In the genomic region with DNA sequence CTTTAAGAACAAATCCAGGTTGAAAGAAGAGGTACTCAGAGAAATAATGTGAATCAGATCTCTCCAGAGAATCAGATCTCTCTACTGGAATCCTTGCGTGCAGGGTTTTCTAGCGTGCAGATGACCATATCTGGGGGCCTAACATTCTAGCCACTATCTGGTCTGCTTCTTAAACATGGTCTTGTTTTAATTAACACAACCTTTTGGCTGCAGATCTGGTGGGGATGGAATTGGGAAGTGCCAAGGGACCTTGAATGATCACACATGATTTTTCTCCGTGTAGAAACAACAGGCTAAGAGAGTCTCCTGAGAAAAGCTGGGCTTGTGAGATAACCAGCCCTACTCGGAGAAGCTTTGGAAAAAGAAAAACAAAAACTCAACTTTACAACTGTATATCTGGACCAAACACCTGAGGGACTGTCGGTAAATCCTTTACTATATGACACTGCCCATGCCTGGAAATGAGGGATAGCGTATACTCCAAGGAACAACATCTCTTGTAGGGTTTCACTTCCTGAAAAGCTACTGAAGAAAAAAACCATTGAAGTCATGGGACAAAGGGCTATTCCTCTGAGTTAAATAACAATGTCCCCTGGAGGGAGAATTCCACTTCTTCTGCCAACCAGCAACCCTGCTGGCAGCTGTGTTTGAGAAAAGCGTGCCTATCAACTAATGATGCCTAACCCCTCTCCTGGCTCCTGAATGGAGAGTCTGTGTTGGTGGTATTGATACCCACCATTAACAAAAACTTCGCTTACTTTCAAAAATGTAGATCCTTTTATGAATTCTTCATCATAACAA, we compare ENCODE assay signal across 2 cellular contexts.
TF ChIP-seq lines count a peak whose summit lies in the region.

No MANE protein-coding gene starts in this region.

TF ChIP-seq in GM23338, 12 proteins besides CTCF, POLR2A, EP300 and RAD21:
- TF ChIP-seq, protein P1, sequence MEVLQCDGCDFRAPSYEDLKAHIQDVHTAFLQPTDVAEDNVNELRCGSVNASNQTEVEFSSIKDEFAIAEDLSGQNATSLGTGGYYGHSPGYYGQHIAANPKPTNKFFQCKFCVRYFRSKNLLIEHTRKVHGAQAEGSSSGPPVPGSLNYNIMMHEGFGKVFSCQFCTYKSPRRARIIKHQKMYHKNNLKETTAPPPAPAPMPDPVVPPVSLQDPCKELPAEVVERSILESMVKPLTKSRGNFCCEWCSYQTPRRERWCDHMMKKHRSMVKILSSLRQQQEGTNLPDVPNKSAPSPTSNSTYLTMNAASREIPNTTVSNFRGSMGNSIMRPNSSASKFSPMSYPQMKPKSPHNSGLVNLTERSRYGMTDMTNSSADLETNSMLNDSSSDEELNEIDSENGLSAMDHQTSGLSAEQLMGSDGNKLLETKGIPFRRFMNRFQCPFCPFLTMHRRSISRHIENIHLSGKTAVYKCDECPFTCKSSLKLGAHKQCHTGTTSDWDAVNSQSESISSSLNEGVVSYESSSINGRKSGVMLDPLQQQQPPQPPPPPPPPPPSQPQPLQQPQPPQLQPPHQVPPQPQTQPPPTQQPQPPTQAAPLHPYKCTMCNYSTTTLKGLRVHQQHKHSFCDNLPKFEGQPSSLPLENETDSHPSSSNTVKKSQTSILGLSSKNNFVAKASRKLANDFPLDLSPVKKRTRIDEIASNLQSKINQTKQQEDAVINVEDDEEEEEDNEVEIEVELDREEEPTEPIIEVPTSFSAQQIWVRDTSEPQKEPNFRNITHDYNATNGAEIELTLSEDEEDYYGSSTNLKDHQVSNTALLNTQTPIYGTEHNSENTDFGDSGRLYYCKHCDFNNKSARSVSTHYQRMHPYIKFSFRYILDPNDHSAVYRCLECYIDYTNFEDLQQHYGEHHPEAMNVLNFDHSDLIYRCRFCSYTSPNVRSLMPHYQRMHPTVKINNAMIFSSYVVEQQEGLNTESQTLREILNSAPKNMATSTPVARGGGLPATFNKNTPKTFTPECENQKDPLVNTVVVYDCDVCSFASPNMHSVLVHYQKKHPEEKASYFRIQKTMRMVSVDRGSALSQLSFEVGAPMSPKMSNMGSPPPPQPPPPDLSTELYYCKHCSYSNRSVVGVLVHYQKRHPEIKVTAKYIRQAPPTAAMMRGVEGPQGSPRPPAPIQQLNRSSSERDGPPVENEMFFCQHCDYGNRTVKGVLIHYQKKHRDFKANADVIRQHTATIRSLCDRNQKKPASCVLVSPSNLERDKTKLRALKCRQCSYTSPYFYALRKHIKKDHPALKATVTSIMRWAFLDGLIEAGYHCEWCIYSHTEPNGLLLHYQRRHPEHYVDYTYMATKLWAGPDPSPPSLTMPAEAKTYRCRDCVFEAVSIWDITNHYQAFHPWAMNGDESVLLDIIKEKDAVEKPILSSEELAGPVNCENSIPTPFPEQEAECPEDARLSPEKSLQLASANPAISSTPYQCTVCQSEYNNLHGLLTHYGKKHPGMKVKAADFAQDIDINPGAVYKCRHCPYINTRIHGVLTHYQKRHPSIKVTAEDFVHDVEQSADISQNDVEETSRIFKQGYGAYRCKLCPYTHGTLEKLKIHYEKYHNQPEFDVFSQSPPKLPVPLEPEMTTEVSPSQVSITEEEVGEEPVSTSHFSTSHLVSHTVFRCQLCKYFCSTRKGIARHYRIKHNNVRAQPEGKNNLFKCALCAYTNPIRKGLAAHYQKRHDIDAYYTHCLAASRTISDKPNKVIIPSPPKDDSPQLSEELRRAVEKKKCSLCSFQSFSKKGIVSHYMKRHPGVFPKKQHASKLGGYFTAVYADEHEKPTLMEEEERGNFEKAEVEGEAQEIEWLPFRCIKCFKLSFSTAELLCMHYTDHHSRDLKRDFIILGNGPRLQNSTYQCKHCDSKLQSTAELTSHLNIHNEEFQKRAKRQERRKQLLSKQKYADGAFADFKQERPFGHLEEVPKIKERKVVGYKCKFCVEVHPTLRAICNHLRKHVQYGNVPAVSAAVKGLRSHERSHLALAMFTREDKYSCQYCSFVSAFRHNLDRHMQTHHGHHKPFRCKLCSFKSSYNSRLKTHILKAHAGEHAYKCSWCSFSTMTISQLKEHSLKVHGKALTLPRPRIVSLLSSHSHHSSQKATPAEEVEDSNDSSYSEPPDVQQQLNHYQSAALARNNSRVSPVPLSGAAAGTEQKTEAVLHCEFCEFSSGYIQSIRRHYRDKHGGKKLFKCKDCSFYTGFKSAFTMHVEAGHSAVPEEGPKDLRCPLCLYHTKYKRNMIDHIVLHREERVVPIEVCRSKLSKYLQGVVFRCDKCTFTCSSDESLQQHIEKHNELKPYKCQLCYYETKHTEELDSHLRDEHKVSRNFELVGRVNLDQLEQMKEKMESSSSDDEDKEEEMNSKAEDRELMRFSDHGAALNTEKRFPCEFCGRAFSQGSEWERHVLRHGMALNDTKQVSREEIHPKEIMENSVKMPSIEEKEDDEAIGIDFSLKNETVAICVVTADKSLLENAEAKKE (CRISPR knock-in tag; IDR thresholded peaks at IDR 0.05): peak; percentile 30; the same call in 1 of the 2 replicates
- TF ChIP-seq ZNF331 (CRISPR knock-in tag; IDR thresholded peaks at IDR 0.05; ENCODE audit: low read depth): no peak

TF ChIP-seq in WTC11, 78 proteins besides CTCF, POLR2A, EP300 and RAD21 (continued from another document):
- TF ChIP-seq, protein P2, sequence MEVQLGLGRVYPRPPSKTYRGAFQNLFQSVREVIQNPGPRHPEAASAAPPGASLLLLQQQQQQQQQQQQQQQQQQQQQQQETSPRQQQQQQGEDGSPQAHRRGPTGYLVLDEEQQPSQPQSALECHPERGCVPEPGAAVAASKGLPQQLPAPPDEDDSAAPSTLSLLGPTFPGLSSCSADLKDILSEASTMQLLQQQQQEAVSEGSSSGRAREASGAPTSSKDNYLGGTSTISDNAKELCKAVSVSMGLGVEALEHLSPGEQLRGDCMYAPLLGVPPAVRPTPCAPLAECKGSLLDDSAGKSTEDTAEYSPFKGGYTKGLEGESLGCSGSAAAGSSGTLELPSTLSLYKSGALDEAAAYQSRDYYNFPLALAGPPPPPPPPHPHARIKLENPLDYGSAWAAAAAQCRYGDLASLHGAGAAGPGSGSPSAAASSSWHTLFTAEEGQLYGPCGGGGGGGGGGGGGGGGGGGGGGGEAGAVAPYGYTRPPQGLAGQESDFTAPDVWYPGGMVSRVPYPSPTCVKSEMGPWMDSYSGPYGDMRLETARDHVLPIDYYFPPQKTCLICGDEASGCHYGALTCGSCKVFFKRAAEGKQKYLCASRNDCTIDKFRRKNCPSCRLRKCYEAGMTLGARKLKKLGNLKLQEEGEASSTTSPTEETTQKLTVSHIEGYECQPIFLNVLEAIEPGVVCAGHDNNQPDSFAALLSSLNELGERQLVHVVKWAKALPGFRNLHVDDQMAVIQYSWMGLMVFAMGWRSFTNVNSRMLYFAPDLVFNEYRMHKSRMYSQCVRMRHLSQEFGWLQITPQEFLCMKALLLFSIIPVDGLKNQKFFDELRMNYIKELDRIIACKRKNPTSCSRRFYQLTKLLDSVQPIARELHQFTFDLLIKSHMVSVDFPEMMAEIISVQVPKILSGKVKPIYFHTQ (CRISPR knock-in tag; IDR thresholded peaks at IDR 0.05): no peak
- TF ChIP-seq SMAD4 (CRISPR knock-in tag; IDR thresholded peaks at IDR 0.05): no peak
- no peak for TF ChIP-seq MYBL2 (CRISPR knock-in tag; IDR thresholded peaks at IDR 0.05)
- TF ChIP-seq ZNF317 (CRISPR knock-in tag; IDR thresholded peaks at IDR 0.05; ENCODE audit: borderline replicate concordance, low read depth): no peak
- TF ChIP-seq, protein P3, sequence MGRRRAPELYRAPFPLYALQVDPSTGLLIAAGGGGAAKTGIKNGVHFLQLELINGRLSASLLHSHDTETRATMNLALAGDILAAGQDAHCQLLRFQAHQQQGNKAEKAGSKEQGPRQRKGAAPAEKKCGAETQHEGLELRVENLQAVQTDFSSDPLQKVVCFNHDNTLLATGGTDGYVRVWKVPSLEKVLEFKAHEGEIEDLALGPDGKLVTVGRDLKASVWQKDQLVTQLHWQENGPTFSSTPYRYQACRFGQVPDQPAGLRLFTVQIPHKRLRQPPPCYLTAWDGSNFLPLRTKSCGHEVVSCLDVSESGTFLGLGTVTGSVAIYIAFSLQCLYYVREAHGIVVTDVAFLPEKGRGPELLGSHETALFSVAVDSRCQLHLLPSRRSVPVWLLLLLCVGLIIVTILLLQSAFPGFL (CRISPR knock-in tag; IDR thresholded peaks at IDR 0.05; ENCODE audit: borderline replicate concordance): no peak
- no peak for TF ChIP-seq FOXP1 (CRISPR knock-in tag; IDR thresholded peaks at IDR 0.05; ENCODE audit: borderline replicate concordance)
- TF ChIP-seq CREM (CRISPR knock-in tag; IDR thresholded peaks at IDR 0.05): no peak
- TF ChIP-seq, protein P4, sequence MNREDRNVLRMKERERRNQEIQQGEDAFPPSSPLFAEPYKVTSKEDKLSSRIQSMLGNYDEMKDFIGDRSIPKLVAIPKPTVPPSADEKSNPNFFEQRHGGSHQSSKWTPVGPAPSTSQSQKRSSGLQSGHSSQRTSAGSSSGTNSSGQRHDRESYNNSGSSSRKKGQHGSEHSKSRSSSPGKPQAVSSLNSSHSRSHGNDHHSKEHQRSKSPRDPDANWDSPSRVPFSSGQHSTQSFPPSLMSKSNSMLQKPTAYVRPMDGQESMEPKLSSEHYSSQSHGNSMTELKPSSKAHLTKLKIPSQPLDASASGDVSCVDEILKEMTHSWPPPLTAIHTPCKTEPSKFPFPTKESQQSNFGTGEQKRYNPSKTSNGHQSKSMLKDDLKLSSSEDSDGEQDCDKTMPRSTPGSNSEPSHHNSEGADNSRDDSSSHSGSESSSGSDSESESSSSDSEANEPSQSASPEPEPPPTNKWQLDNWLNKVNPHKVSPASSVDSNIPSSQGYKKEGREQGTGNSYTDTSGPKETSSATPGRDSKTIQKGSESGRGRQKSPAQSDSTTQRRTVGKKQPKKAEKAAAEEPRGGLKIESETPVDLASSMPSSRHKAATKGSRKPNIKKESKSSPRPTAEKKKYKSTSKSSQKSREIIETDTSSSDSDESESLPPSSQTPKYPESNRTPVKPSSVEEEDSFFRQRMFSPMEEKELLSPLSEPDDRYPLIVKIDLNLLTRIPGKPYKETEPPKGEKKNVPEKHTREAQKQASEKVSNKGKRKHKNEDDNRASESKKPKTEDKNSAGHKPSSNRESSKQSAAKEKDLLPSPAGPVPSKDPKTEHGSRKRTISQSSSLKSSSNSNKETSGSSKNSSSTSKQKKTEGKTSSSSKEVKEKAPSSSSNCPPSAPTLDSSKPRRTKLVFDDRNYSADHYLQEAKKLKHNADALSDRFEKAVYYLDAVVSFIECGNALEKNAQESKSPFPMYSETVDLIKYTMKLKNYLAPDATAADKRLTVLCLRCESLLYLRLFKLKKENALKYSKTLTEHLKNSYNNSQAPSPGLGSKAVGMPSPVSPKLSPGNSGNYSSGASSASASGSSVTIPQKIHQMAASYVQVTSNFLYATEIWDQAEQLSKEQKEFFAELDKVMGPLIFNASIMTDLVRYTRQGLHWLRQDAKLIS (CRISPR knock-in tag; IDR thresholded peaks at IDR 0.05; ENCODE audit: borderline replicate concordance): no peak
- TF ChIP-seq, protein P5, sequence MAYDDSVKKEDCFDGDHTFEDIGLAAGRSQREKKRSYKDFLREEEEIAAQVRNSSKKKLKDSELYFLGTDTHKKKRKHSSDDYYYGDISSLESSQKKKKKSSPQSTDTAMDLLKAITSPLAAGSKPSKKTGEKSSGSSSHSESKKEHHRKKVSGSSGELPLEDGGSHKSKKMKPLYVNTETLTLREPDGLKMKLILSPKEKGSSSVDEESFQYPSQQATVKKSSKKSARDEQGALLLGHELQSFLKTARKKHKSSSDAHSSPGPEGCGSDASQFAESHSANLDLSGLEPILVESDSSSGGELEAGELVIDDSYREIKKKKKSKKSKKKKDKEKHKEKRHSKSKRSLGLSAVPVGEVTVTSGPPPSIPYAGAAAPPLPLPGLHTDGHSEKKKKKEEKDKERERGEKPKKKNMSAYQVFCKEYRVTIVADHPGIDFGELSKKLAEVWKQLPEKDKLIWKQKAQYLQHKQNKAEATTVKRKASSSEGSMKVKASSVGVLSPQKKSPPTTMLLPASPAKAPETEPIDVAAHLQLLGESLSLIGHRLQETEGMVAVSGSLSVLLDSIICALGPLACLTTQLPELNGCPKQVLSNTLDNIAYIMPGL (CRISPR knock-in tag; IDR thresholded peaks at IDR 0.05): no peak
